8 cellular contexts compared by ENCODE assay signal in genomic region chr22:40179535-40179934, GRCh38. TPM values are rescaled to one million over a fixed set of nuclear protein-coding genes. Genes with fewer than 3 reads are reported as not detected.
DNase-seq lines count a peak whose midpoint lies in the region; ATAC-seq, FAIRE-seq and TF ChIP-seq lines count a peak whose summit lies in the region.

No MANE protein-coding gene starts in this region.

- H2AFZ ChIP-seq in HepG2 (ENCODE audit: low read length), result no peak overlapping the region

- H3K4me2 ChIP-seq in HepG2 (ENCODE audit: low read depth, low read length), result peak overlapping the region; percentile 85

- TF ChIP-seq EP300 in HepG2 (IDR thresholded peaks at IDR 0.05; ENCODE audit: low read depth in 2 of 2, low read length in 2 of 2) (no peak), HepG2 (CRISPR knock-in tag; IDR thresholded peaks at IDR 0.05; ENCODE audit: borderline replicate concordance) (no peak)

- H3K27me3 ChIP-seq in ascending aorta (no peaks in the 10 kb centered on the region), HepG2 (ENCODE audit: control insufficient read depth in 1 of 2, insufficient read depth in 2 of 2, low read length in 2 of 2) (no peaks in the 10 kb centered on the region; a peak in 1 of 5 replicates), thyroid gland (no peaks in the 10 kb centered on the region)

- H3K4me1 Mint-ChIP-seq in activated T-cell treated with anti-CD3 and anti-CD28 coated beads, Interleukin-2, amount 50 U/mL, for 24 hours (ENCODE audit: low read depth), result peaks cover 73% of the 10 kb centered on the region

- DNase-seq in activated T-cell treated with anti-CD3 and anti-CD28 coated beads, Interleukin-2, amount 50 U/mL, for 24 hours, result no peak
- DNase-seq in activated T-cell treated with anti-CD3 and anti-CD28 coated beads for 4 hours (no peak), ascending aorta (ENCODE audit: low spot score in 2 of 2) (no peak), HepG2 (ENCODE audit: low spot score) (no peak), thyroid gland (no peak), DMS 273 (lab: John Stamatoyannopoulos, UW; ENCODE audit: unreplicated experiment) (no peak), NCI-H345 treated with DMSO at 0.1 percent for 48 hours (lab: John Stamatoyannopoulos, UW; ENCODE audit: unreplicated experiment) (no peak)

- no peaks in the 10 kb centered on the region for H3K27me3 Mint-ChIP-seq in activated T-cell treated with anti-CD3 and anti-CD28 coated beads, Interleukin-2, amount 50 U/mL, for 24 hours

- no peak for TF ChIP-seq RAD21 in HepG2 (CRISPR knock-in tag; IDR thresholded peaks at IDR 0.05)

- BruUV-seq in HepG2 (replicated peaks; lab: Mats Ljungman, UMichigan), result no TSS peak

- POLR2A ChIA-PET in HepG2 (lab: Yijun Ruan, JAX), result interaction anchor here (0.7 to 1.4 kb wide), 4 partner anchors 16 to 135 kb away, joined by 3 to 8 read pairs (median 3); no protein-coding TSS in a partner anchor

- peaks cover 20% of the 10 kb centered on the region for H3K36me3 Mint-ChIP-seq in activated T-cell treated with anti-CD3 and anti-CD28 coated beads, Interleukin-2, amount 50 U/mL, for 24 hours (ENCODE audit: low read depth)

- peak overlapping the region; percentile 92 for H3K9ac ChIP-seq in HepG2 (ENCODE audit: insufficient read depth, low read depth, low read length)

- H3K4me1 ChIP-seq in ascending aorta, result peaks cover 7 to 44% of the 10 kb centered on the region in 2 donors
- H3K4me1 ChIP-seq in HepG2 (ENCODE audit: insufficient read depth, low read length), result peaks cover 63% of the 10 kb centered on the region
- peaks cover 45 to 59% of the 10 kb centered on the region in 2 donors for H3K4me1 ChIP-seq in thyroid gland

- ATAC-seq in HepG2 (no peak), GM21381 (IDR thresholded peaks at IDR 0.05; ENCODE audit: unreplicated experiment) (no peak)

- peak overlapping the region; percentile 88 for H3K4me3 Mint-ChIP-seq in activated T-cell treated with anti-CD3 and anti-CD28 coated beads, Interleukin-2, amount 50 U/mL, for 24 hours

- H3K4me3 ChIP-seq in ascending aorta, result peak overlapping the region; percentile 65 to 67
- H3K4me3 ChIP-seq in HepG2 (replicated peaks in 1 of 3; ENCODE audit: insufficient read depth in 1 of 3, low read depth in 2 of 3, low read length in 3 of 3), result peak overlapping the region; percentile 4 to 97 (median 75)
- H3K4me3 ChIP-seq in thyroid gland (replicated peaks in 1 of 3), result peak overlapping the region in 1 of 3 donors; percentile 29

- H3K9me3 Mint-ChIP-seq in activated T-cell treated with anti-CD3 and anti-CD28 coated beads, Interleukin-2, amount 50 U/mL, for 24 hours, result no peaks in the 10 kb centered on the region

- H3K36me3 ChIP-seq in ascending aorta, result no peaks in the 10 kb centered on the region
- no peaks in the 10 kb centered on the region for H3K36me3 ChIP-seq in HepG2 (replicated peaks in 1 of 2; ENCODE audit: control insufficient read depth in 1 of 2, insufficient read depth in 2 of 2, low read length in 2 of 2)
- H3K36me3 ChIP-seq in thyroid gland, result no peaks in the 10 kb centered on the region

- H3K27ac ChIP-seq in ascending aorta (peak overlapping the region; percentile 56 to 82), HepG2 (ENCODE audit: extremely low read length, insufficient read depth, low read length) (no peak overlapping the region), thyroid gland (peak overlapping the region in 2 of 3 donors; percentile 65 to 70)

- TF ChIP-seq POLR2A in HepG2 (IDR thresholded peaks at IDR 0.05; ENCODE audit: insufficient read depth in 1 of 2, low read depth in 2 of 2, low read length in 2 of 2) (no peak), thyroid gland (IDR thresholded peaks at IDR 0.05) (no peak)

- TF ChIP-seq CTCF in ascending aorta (IDR thresholded peaks at IDR 0.05) (no peak), HepG2 (CRISPR knock-in tag; IDR thresholded peaks at IDR 0.05) (no peak), thyroid gland (IDR thresholded peaks at IDR 0.05) (no peak)

- WGBS in HepG2 (ENCODE audit: low lambda C conversion rate), result 48% methylated on average over 2 of the region's 2 CpGs
- WGBS in thyroid gland, 2 donors, result 68 to 69% methylated on average over 2 of the region's 2 CpGs

- no peak for FAIRE-seq in HepG2 (lab: Jason Lieb, UNC)

- H3K9me3 ChIP-seq in ascending aorta (no peaks in the 10 kb centered on the region), HepG2 (ENCODE audit: low read length) (no peaks in the 10 kb centered on the region), thyroid gland (no peaks in the 10 kb centered on the region)

- CTCF ChIA-PET in HepG2 (lab: Yijun Ruan, JAX; ENCODE audit: low intra/inter-chr PET ratio, low total read pairs), result no interaction called here

- intact Hi-C loops in ascending aorta (cut with DNase I), result loop anchor here (2.0 to 5.0 kb wide), 6 partner anchors 17 to 647 kb away; partner anchors contain the start of genes ADSL and RPS19BP1
- intact Hi-C loops in HepG2 (cut with micrococcal nuclease; ENCODE audit: unreplicated experiment), result loop anchor here (5.0 kb wide), 1 partner anchor 137 kb away; no protein-coding TSS in a partner anchor
- intact Hi-C loops in thyroid gland (cut with DNase I), result loop anchor here (5.0 kb wide), 1 partner anchor 137 kb away; no protein-coding TSS in a partner anchor

- peaks cover 67% of the 10 kb centered on the region for H3K79me2 ChIP-seq in HepG2 (ENCODE audit: insufficient read depth, low read length)

- peak overlapping the region; percentile 98 for H3K27ac Mint-ChIP-seq in activated T-cell treated with anti-CD3 and anti-CD28 coated beads, Interleukin-2, amount 50 U/mL, for 24 hours

- H4K20me1 ChIP-seq in HepG2 (ENCODE audit: insufficient read depth, low read length), result peaks cover 23% of the 10 kb centered on the region

- in situ Hi-C loops in HepG2 (cut with HindIII; ENCODE audit: extremely low pct_ligation_motif_present, low pct_unique_long_range_greater_than_20kb), result no loop called here

TF ChIP-seq in HepG2, 621 proteins besides CTCF, POLR2A, EP300 and RAD21:
- TF ChIP-seq ATF7-NPFF (CRISPR knock-in tag; IDR thresholded peaks at IDR 0.05; ENCODE audit: low read depth), result no peak
- peak; percentile 73 for TF ChIP-seq ZNF652 (CRISPR knock-in tag; IDR thresholded peaks at IDR 0.05; ENCODE audit: borderline replicate concordance, low read depth)

RNA-seq across cellular contexts. Expression of gene TNRC6B, which starts 1.8 kb away (rescaled TPM):
- total RNA-seq in ascending aorta (22.4 TPM), HepG2 (2016; rRNA removed; fragmentation: Illumina TruSeq; extraction: Trizol) (13.2 and 17.2 TPM in 2 replicates), thyroid gland (100 to 1,000 TPM in 2 of 4 donors, 10 to 100 TPM in 2; 46.1 to 202 (median 114) TPM)
- total RNA-seq in HepG2 (2016; cell fraction: cytosol; rRNA removed; fragmentation: Illumina TruSeq; extraction: Trizol; ENCODE audit: low read depth), result 9.8 and 11.9 TPM in 2 replicates
- total RNA-seq in HepG2 (2016; cell fraction: insoluble cytoplasmic fraction; rRNA removed; fragmentation: Illumina TruSeq; extraction: Trizol), result 13.4 and 14.9 TPM in 2 replicates
- 3.7 and 4.3 TPM in 2 replicates for total RNA-seq in HepG2 (2016; cell fraction: membrane; rRNA removed; fragmentation: Illumina TruSeq; extraction: Trizol)
- 17.3 and 19.4 TPM in 2 replicates for total RNA-seq in HepG2 (2016; cell fraction: nucleus; rRNA removed; fragmentation: Illumina TruSeq; extraction: Trizol)
- 6.8 and 8.9 TPM in 2 replicates for polyA plus RNA-seq in HepG2 (2011; rRNA removed)
- polyA plus RNA-seq in HepG2 (2011; cell fraction: cytosol; rRNA removed), result 4.5 and 5.0 TPM in 2 replicates
- polyA plus RNA-seq in HepG2 (2011; cell fraction: nucleus; rRNA removed), result 13.3 and 14.7 TPM in 2 replicates
- polyA plus RNA-seq in HepG2 (2012), result 3.3 and 5.0 TPM in 2 replicates
- polyA plus RNA-seq in HepG2 (2016; cell fraction: cytosol; fragmentation: Illumina TruSeq; extraction: Trizol; ENCODE audit: low read depth), result 0.23 and 0.31 TPM in 2 replicates
- 4.7 and 5.5 TPM in 2 replicates for polyA plus RNA-seq in HepG2 (2016; cell fraction: insoluble cytoplasmic fraction; fragmentation: Illumina TruSeq; extraction: Trizol; ENCODE audit: low read depth)
- 0.50 and 0.70 TPM in 2 replicates for polyA plus RNA-seq in HepG2 (2016; cell fraction: membrane; fragmentation: Illumina TruSeq; extraction: Trizol; ENCODE audit: low read depth)
- 6.7 and 7.1 TPM in 2 replicates for polyA plus RNA-seq in HepG2 (2016; cell fraction: nucleus; fragmentation: Illumina TruSeq; extraction: Trizol; ENCODE audit: insufficient read depth, low read depth)
- 23.8 and 31.4 TPM in 2 replicates for polyA minus RNA-seq in HepG2 (2011; rRNA and poly(A)+ RNA removed; ENCODE audit: low replicate concordance)
- polyA minus RNA-seq in HepG2 (2011; cell fraction: cytosol; rRNA and poly(A)+ RNA removed), result 11.6 and 14.5 TPM in 2 replicates
- polyA minus RNA-seq in HepG2 (2011; cell fraction: nucleus; rRNA and poly(A)+ RNA removed), result 53.3 and 57.9 TPM in 2 replicates
